Comparison of ENCODE assay signal across 13 cellular contexts in the genomic region with DNA sequence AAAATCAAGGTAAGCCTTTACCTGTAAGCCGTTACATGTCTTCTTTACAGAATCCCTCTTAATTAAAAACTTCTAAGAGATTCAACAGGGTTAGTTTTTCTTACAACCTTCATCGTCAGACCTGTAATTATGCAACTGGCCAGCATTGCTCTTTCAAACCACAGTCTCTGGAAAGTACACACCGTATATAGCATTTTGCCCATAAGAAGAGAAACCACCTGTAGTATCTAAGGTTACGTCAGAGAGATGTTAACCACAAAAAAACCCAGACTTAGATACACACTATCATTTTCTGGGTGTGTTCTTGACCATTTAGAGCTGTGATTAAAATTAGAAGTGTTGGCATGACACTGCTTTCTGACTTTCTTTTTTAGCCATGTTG.
DNase-seq lines count a peak whose midpoint lies in the region; ATAC-seq and TF ChIP-seq lines count a peak whose summit lies in the region.
"Had no signal": no experiment of that assay in that cellular context is flagged by ENCODE, and none has a peak within 500 bp of the region (broad histone marks: within the 10 kb centered on the region; RNA-seq: fewer than 3 reads in every experiment).

No MANE protein-coding gene starts in this region.

- no peaks in the 10 kb centered on the region for H3K27me3 ChIP-seq in osteoblast (ENCODE audit: insufficient read depth, low read length)
- H3K27me3 ChIP-seq: left lung had no signal

- TF ChIP-seq CTCF in osteoblast (IDR thresholded peaks at IDR 0.05; ENCODE audit: extremely low read depth, low read depth, low read length), result no peak

- no peaks in the 10 kb centered on the region for H3K4me1 Mint-ChIP-seq in activated CD4-positive, alpha-beta T cell treated with anti-CD3 and anti-CD28 coated beads, Interleukin-2, amount 10 ng/mL, durations not matched to agents 7 days and 5 days

- no peaks in the 10 kb centered on the region for H3K36me3 ChIP-seq in osteoblast (ENCODE audit: insufficient read depth, low read length)
- H3K36me3 ChIP-seq: left lung had no signal

- CTCF ChIA-PET in activated CD4-positive, alpha-beta T cell treated with anti-CD3 and anti-CD28 coated beads, Interleukin-2, amount 10 ng/mL, durations not matched to agents 7 days and 5 days (lab: Charles Lee), result interaction anchor here (0.6 kb wide), 1 partner anchor 37 kb away, joined by 3 read pairs; no protein-coding TSS in a partner anchor

- H3K4me3 Mint-ChIP-seq in activated CD4-positive, alpha-beta T cell treated with anti-CD3 and anti-CD28 coated beads, Interleukin-2, amount 10 ng/mL, durations not matched to agents 7 days and 5 days, result no peak overlapping the region

- ATAC-seq in GM19035 (IDR thresholded peaks at IDR 0.05; ENCODE audit: unreplicated experiment) (peak; percentile 97), HG03378 (IDR thresholded peaks at IDR 0.05; ENCODE audit: unreplicated experiment) (peak; percentile 98)
- ATAC-seq: left lung had no signal

- POLR2A ChIA-PET in activated CD4-positive, alpha-beta T cell treated with anti-CD3 and anti-CD28 coated beads, Interleukin-2, amount 10 ng/mL, durations not matched to agents 7 days and 5 days (lab: Charles Lee), result no interaction called here

- no peaks in the 10 kb centered on the region for H4K20me1 ChIP-seq in osteoblast (ENCODE audit: insufficient read depth, low read length)

- no peaks in the 10 kb centered on the region for H3K27me3 Mint-ChIP-seq in activated CD4-positive, alpha-beta T cell treated with anti-CD3 and anti-CD28 coated beads, Interleukin-2, amount 10 ng/mL, durations not matched to agents 7 days and 5 days

- peaks cover 12% of the 10 kb centered on the region for H3K4me1 ChIP-seq in osteoblast (ENCODE audit: insufficient read depth, low read length)
- H3K4me1 ChIP-seq: left lung had no signal

- H3K9me3 ChIP-seq in osteoblast (ENCODE audit: low read depth, low read length), result no peaks in the 10 kb centered on the region
- H3K9me3 ChIP-seq: left lung had no signal

- no peaks in the 10 kb centered on the region for H3K9me3 Mint-ChIP-seq in activated CD4-positive, alpha-beta T cell treated with anti-CD3 and anti-CD28 coated beads, Interleukin-2, amount 10 ng/mL, durations not matched to agents 7 days and 5 days

- peak; percentile 16 for DNase-seq in H4 (ENCODE audit: low spot score)
- DNase-seq in osteoblast (ENCODE audit: insufficient read length, low spot score, missing footprints), result no peak
- no peak for DNase-seq in activated CD4-positive, alpha-beta T cell treated with anti-CD3 and anti-CD28 coated beads, Interleukin-2, amount 10 ng/mL, durations not matched to agents 7 days and 5 days
- DNase-seq in substantia nigra (lab: John Stamatoyannopoulos, UW), result no peak
- DNase-seq in NCI-H524 treated with DMSO at 0.1 percent for 48 hours (lab: John Stamatoyannopoulos, UW), result no peak
- no peak for DNase-seq in ecto neural progenitor cell (ENCODE audit: low spot score)
- DNase-seq: DMS153, left lung, NCI-H146, posterior cingulate gyrus, SIG-M5 had no signal

- H3K27ac ChIP-seq in osteoblast (ENCODE audit: low read depth, low read length) (no peak overlapping the region), substantia nigra (ENCODE audit: low read depth, low read length, poor library complexity, severe bottlenecking) (no peak overlapping the region)
- H3K27ac ChIP-seq: left lung had no signal

- H2AFZ ChIP-seq in osteoblast (ENCODE audit: low read length), result no peak overlapping the region

- no peaks in the 10 kb centered on the region for H3K79me2 ChIP-seq in osteoblast (ENCODE audit: insufficient read depth, low read length)

- H3K4me2 ChIP-seq in osteoblast (ENCODE audit: insufficient read depth, low read length), result peak overlapping the region; percentile 5

- H3K4me3 ChIP-seq in osteoblast (ENCODE audit: insufficient read depth, low read length), result no peak overlapping the region
- H3K4me3 ChIP-seq: left lung had no signal

- H3K36me3 Mint-ChIP-seq in activated CD4-positive, alpha-beta T cell treated with anti-CD3 and anti-CD28 coated beads, Interleukin-2, amount 10 ng/mL, durations not matched to agents 7 days and 5 days (ENCODE audit: low read depth), result no peaks in the 10 kb centered on the region

- H3K27ac Mint-ChIP-seq in activated CD4-positive, alpha-beta T cell treated with anti-CD3 and anti-CD28 coated beads, Interleukin-2, amount 10 ng/mL, durations not matched to agents 7 days and 5 days, result no peak overlapping the region
